Comparison of ENCODE assay signal across 1 cellular context in the genomic region with DNA sequence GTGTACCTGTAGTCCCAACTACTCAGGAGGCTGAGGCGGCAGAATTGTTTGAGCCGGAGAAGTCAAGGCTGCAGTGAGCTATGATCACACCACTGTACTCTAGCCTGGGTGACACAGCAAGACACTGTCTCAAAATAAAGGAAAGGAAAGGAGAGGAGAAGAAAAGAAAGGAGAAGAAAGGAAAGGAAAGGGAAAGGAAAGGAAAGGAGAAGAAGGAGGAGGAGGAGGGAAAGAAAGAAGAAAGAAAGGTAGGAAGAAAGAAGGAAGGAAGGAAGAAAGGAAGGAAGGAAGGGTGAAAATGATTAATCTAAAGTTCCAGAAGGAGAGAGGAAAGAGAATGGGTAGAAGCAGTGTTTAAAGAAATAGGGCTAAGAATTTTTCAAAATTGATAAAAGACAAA.
TF ChIP-seq lines count a peak whose summit lies in the region.

No MANE protein-coding gene starts in this region.

TF ChIP-seq in K562, 482 proteins besides CTCF, POLR2A, EP300 and RAD21 (continued from another document and continues in another):
- TF ChIP-seq, protein P1, sequence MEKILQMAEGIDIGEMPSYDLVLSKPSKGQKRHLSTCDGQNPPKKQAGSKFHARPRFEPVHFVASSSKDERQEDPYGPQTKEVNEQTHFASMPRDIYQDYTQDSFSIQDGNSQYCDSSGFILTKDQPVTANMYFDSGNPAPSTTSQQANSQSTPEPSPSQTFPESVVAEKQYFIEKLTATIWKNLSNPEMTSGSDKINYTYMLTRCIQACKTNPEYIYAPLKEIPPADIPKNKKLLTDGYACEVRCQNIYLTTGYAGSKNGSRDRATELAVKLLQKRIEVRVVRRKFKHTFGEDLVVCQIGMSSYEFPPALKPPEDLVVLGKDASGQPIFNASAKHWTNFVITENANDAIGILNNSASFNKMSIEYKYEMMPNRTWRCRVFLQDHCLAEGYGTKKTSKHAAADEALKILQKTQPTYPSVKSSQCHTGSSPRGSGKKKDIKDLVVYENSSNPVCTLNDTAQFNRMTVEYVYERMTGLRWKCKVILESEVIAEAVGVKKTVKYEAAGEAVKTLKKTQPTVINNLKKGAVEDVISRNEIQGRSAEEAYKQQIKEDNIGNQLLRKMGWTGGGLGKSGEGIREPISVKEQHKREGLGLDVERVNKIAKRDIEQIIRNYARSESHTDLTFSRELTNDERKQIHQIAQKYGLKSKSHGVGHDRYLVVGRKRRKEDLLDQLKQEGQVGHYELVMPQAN (IDR thresholded peaks at IDR 0.05; ENCODE audit: borderline replicate concordance), result peak; percentile 65
- TF ChIP-seq PRMT5 (CRISPR knock-in tag; IDR thresholded peaks at IDR 0.05) (no peak), OTX1 (CRISPR knock-in tag; IDR thresholded peaks at IDR 0.05) (peak; percentile 48; the same call in 1 of the 2 replicates), ZZZ3 (IDR thresholded peaks at IDR 0.05) (no peak), JUNB (CRISPR knock-in tag; conservative IDR thresholded peaks at IDR 0.05) (no peak), GTF2F1 (IDR thresholded peaks at IDR 0.05; ENCODE audit: low read depth, low read length) (no peak), ARNT (IDR thresholded peaks at IDR 0.05) (no peak), HNRNPH1 (optimal IDR thresholded peaks at IDR 0.05; ENCODE audit: low read depth, low read length) (no peak), CHD1 (IDR thresholded peaks at IDR 0.05; ENCODE audit: low read length) (no peak), PHB2 (IDR thresholded peaks at IDR 0.05; ENCODE audit: low read depth) (peak; percentile 70; the same call in 1 of the 2 replicates), NR4A1 (CRISPR knock-in tag; IDR thresholded peaks at IDR 0.05) (no peak), NR4A1 (tag; IDR thresholded peaks at IDR 0.05) (no peak), ZFP1 (CRISPR knock-in tag; IDR thresholded peaks at IDR 0.05) (no peak), GATAD2A (IDR thresholded peaks at IDR 0.05) (no peak), SMAD4 (CRISPR knock-in tag; conservative IDR thresholded peaks at IDR 0.05) (no peak), ZNF696 (CRISPR knock-in tag; conservative IDR thresholded peaks at IDR 0.05) (no peak), NELFE (IDR thresholded peaks at IDR 0.05; ENCODE audit: insufficient read depth, insufficient read length) (no peak), JUN (IDR thresholded peaks at IDR 0.05; ENCODE audit: borderline replicate concordance, low read depth, low read length) (no peak), JUN (CRISPR knock-in tag; IDR thresholded peaks at IDR 0.05; ENCODE audit: borderline replicate concordance) (no peak), BRCA1 (IDR thresholded peaks at IDR 0.05) (no peak), BRCA1 (CRISPR knock-in tag; IDR thresholded peaks at IDR 0.05) (no peak), ZNF695 (CRISPR knock-in tag; IDR thresholded peaks at IDR 0.05) (no peak), PML (IDR thresholded peaks at IDR 0.05; ENCODE audit: low read length) (no peak), TCF7L2 (IDR thresholded peaks at IDR 0.05; ENCODE audit: low read depth, low read length) (no peak), MYBL2 (IDR thresholded peaks at IDR 0.05; ENCODE audit: low read depth) (peak; percentile 16; the same call in 1 of the 2 replicates), MYBL2 (CRISPR knock-in tag; IDR thresholded peaks at IDR 0.05; ENCODE audit: borderline replicate concordance) (no peak), BRD9 (IDR thresholded peaks at IDR 0.05; ENCODE audit: low read depth, partially characterized antibody) (no peak), ZNF232 (CRISPR knock-in tag; IDR thresholded peaks at IDR 0.05) (no peak), PHTF2 (CRISPR knock-in tag; IDR thresholded peaks at IDR 0.05) (no peak), ZNF354B (CRISPR knock-in tag; IDR thresholded peaks at IDR 0.05) (no peak), CEBPG (CRISPR knock-in tag; IDR thresholded peaks at IDR 0.05) (no peak), CEBPG (tag; conservative IDR thresholded peaks at IDR 0.05 in 1 of 2, IDR thresholded peaks at IDR 0.05 in 1 of 2) (no peak), ZKSCAN3 (CRISPR knock-in tag; IDR thresholded peaks at IDR 0.05) (no peak), SP1 (CRISPR knock-in tag; IDR thresholded peaks at IDR 0.05) (no peak), RBM15 (IDR thresholded peaks at IDR 0.05; ENCODE audit: insufficient read depth, low read length) (no peak), ZNF197 (CRISPR knock-in tag; IDR thresholded peaks at IDR 0.05; ENCODE audit: low read depth) (no peak), MTF1 (CRISPR knock-in tag; IDR thresholded peaks at IDR 0.05; ENCODE audit: borderline replicate concordance) (no peak), POLR3G (IDR thresholded peaks at IDR 0.05; ENCODE audit: extremely low read depth, insufficient read length, insufficient replicate concordance) (no peak), KHSRP (IDR thresholded peaks at IDR 0.05) (0 out of 2 replicates have a peak, but pooled peaks have one; percentile 28), SETDB1 (IDR thresholded peaks at IDR 0.05; ENCODE audit: low read length) (no peak), FOS (IDR thresholded peaks at IDR 0.05; ENCODE audit: extremely low read depth, insufficient read length) (no peak), FOXK2 (conservative IDR thresholded peaks at IDR 0.05 in 1 of 2, IDR thresholded peaks at IDR 0.05 in 1 of 2; ENCODE audit: low read depth in 2 of 2) (0 out of 4 replicates have a peak, but pooled peaks of 1 of the 2 experiments have one; percentile 23), BCL6 (CRISPR knock-in tag; IDR thresholded peaks at IDR 0.05) (no peak), HNRNPLL (IDR thresholded peaks at IDR 0.05; ENCODE audit: low read depth, low read length, poor library complexity, severe bottlenecking) (no peak), KAT2B (IDR thresholded peaks at IDR 0.05; ENCODE audit: low read depth, low read length) (no peak), ZNF133 (CRISPR knock-in tag; IDR thresholded peaks at IDR 0.05) (no peak), TAF1 (IDR thresholded peaks at IDR 0.05; ENCODE audit: control insufficient read depth, extremely low read depth, insufficient read depth, low read length, severe bottlenecking) (no peak), MAFF (IDR thresholded peaks at IDR 0.05; ENCODE audit: low read length) (no peak), ZNF224 (CRISPR knock-in tag; IDR thresholded peaks at IDR 0.05) (no peak), HLTF (IDR thresholded peaks at IDR 0.05) (peak; percentile 82; the same call in 1 of the 2 replicates), C11orf30 (IDR thresholded peaks at IDR 0.05; ENCODE audit: low read depth) (peak; percentile 24; the same call in 1 of the 2 replicates), TOE1 (IDR thresholded peaks at IDR 0.05; ENCODE audit: borderline replicate concordance) (0 out of 2 replicates have a peak, but pooled peaks have one; percentile 56), TOE1 (CRISPR knock-in tag; IDR thresholded peaks at IDR 0.05; ENCODE audit: borderline replicate concordance, low read depth) (no peak), SNIP1 (IDR thresholded peaks at IDR 0.05; ENCODE audit: low read depth) (no peak), ZNF282 (CRISPR knock-in tag; IDR thresholded peaks at IDR 0.05) (no peak)
- TF ChIP-seq, protein P2, sequence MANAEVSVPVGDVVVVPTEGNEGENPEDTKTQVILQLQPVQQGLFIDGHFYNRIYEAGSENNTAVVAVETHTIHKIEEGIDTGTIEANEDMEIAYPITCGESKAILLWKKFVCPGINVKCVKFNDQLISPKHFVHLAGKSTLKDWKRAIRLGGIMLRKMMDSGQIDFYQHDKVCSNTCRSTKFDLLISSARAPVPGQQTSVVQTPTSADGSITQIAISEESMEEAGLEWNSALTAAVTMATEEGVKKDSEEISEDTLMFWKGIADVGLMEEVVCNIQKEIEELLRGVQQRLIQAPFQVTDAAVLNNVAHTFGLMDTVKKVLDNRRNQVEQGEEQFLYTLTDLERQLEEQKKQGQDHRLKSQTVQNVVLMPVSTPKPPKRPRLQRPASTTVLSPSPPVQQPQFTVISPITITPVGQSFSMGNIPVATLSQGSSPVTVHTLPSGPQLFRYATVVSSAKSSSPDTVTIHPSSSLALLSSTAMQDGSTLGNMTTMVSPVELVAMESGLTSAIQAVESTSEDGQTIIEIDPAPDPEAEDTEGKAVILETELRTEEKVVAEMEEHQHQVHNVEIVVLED (CRISPR knock-in tag; IDR thresholded peaks at IDR 0.05), result no peak
- TF ChIP-seq, protein P3, sequence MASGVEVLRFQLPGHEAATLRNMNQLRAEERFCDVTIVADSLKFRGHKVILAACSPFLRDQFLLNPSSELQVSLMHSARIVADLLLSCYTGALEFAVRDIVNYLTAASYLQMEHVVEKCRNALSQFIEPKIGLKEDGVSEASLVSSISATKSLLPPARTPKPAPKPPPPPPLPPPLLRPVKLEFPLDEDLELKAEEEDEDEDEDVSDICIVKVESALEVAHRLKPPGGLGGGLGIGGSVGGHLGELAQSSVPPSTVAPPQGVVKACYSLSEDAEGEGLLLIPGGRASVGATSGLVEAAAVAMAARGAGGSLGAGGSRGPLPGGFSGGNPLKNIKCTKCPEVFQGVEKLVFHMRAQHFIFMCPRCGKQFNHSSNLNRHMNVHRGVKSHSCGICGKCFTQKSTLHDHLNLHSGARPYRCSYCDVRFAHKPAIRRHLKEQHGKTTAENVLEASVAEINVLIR (CRISPR knock-in tag; IDR thresholded peaks at IDR 0.05), result no peak
- TF ChIP-seq, protein P4, sequence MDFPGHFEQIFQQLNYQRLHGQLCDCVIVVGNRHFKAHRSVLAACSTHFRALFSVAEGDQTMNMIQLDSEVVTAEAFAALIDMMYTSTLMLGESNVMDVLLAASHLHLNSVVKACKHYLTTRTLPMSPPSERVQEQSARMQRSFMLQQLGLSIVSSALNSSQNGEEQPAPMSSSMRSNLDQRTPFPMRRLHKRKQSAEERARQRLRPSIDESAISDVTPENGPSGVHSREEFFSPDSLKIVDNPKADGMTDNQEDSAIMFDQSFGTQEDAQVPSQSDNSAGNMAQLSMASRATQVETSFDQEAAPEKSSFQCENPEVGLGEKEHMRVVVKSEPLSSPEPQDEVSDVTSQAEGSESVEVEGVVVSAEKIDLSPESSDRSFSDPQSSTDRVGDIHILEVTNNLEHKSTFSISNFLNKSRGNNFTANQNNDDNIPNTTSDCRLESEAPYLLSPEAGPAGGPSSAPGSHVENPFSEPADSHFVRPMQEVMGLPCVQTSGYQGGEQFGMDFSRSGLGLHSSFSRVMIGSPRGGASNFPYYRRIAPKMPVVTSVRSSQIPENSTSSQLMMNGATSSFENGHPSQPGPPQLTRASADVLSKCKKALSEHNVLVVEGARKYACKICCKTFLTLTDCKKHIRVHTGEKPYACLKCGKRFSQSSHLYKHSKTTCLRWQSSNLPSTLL (IDR thresholded peaks at IDR 0.05), result no peak
- TF ChIP-seq, protein P5, sequence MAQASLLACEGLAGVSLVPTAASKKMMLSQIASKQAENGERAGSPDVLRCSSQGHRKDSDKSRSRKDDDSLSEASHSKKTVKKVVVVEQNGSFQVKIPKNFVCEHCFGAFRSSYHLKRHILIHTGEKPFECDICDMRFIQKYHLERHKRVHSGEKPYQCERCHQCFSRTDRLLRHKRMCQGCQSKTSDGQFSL (CRISPR knock-in tag; IDR thresholded peaks at IDR 0.05), result no peak
- TF ChIP-seq, protein P5 (tag; IDR thresholded peaks at IDR 0.05), result no peak
- TF ChIP-seq, protein P6, sequence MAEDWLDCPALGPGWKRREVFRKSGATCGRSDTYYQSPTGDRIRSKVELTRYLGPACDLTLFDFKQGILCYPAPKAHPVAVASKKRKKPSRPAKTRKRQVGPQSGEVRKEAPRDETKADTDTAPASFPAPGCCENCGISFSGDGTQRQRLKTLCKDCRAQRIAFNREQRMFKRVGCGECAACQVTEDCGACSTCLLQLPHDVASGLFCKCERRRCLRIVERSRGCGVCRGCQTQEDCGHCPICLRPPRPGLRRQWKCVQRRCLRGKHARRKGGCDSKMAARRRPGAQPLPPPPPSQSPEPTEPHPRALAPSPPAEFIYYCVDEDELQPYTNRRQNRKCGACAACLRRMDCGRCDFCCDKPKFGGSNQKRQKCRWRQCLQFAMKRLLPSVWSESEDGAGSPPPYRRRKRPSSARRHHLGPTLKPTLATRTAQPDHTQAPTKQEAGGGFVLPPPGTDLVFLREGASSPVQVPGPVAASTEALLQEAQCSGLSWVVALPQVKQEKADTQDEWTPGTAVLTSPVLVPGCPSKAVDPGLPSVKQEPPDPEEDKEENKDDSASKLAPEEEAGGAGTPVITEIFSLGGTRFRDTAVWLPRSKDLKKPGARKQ (CRISPR knock-in tag; IDR thresholded peaks at IDR 0.05), result no peak
- TF ChIP-seq, protein P7, sequence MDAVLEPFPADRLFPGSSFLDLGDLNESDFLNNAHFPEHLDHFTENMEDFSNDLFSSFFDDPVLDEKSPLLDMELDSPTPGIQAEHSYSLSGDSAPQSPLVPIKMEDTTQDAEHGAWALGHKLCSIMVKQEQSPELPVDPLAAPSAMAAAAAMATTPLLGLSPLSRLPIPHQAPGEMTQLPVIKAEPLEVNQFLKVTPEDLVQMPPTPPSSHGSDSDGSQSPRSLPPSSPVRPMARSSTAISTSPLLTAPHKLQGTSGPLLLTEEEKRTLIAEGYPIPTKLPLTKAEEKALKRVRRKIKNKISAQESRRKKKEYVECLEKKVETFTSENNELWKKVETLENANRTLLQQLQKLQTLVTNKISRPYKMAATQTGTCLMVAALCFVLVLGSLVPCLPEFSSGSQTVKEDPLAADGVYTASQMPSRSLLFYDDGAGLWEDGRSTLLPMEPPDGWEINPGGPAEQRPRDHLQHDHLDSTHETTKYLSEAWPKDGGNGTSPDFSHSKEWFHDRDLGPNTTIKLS (IDR thresholded peaks at IDR 0.05; ENCODE audit: borderline replicate concordance, low read depth), result no peak
- TF ChIP-seq, protein P8, sequence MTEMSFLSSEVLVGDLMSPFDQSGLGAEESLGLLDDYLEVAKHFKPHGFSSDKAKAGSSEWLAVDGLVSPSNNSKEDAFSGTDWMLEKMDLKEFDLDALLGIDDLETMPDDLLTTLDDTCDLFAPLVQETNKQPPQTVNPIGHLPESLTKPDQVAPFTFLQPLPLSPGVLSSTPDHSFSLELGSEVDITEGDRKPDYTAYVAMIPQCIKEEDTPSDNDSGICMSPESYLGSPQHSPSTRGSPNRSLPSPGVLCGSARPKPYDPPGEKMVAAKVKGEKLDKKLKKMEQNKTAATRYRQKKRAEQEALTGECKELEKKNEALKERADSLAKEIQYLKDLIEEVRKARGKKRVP (CRISPR knock-in tag; IDR thresholded peaks at IDR 0.05), result no peak
- TF ChIP-seq, protein P9, sequence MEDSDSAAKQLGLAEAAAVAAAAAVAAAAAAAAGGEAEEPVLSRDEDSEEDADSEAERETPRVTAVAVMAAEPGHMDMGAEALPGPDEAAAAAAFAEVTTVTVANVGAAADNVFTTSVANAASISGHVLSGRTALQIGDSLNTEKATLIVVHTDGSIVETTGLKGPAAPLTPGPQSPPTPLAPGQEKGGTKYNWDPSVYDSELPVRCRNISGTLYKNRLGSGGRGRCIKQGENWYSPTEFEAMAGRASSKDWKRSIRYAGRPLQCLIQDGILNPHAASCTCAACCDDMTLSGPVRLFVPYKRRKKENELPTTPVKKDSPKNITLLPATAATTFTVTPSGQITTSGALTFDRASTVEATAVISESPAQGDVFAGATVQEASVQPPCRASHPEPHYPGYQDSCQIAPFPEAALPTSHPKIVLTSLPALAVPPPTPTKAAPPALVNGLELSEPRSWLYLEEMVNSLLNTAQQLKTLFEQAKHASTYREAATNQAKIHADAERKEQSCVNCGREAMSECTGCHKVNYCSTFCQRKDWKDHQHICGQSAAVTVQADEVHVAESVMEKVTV (CRISPR knock-in tag; IDR thresholded peaks at IDR 0.05), result no peak
